Comparison of ENCODE assay signal across 32 cellular contexts in genomic region chrX:112367065-112367464, GRCh38.
"Had no signal": no experiment of that assay in that cellular context is flagged by ENCODE, and none has a peak within 500 bp of the region (broad histone marks: within the 10 kb centered on the region; RNA-seq: fewer than 3 reads in every experiment).

No MANE protein-coding gene starts in this region.

- H3K27ac ChIP-seq: ascending aorta, body of pancreas, brain microvascular endothelial cell, breast epithelium, WERI-Rb-1 had no signal

- H3K4me3 ChIP-seq: ascending aorta, body of pancreas, breast epithelium had no signal

- DNase-seq: activated CD4-positive, alpha-beta memory T cell treated with anti-CD3 and anti-CD28 coated beads, Interleukin-2, amount 10 ng/mL, durations not matched to agents 7 days and 5 days; activated CD4-positive, alpha-beta T cell treated with anti-CD3 and anti-CD28 coated beads for 1 hour; activated CD4-positive, alpha-beta T cell treated with anti-CD3 and anti-CD28 coated beads for 36 hours; activated CD4-positive, alpha-beta T cell treated with anti-CD3 and anti-CD28 coated beads for 48 hours; activated CD4-positive, alpha-beta T cell treated with anti-CD3 and anti-CD28 coated beads, Interleukin-2, amount 10 ng/mL, durations not matched to agents 7 days and 5 days; activated CD4-positive, alpha-beta T cell treated with anti-CD3 and anti-CD28 coated beads, Interleukin-2, amount 50 U/mL, for 48 hours; activated CD4-positive, CD25-positive, alpha-beta regulatory T cell; activated CD8-positive, alpha-beta memory T cell treated with anti-CD3 and anti-CD28 coated beads for 24 hours; activated CD8-positive, alpha-beta memory T cell treated with anti-CD3 and anti-CD28 coated beads, Interleukin-2, amount 10 ng/mL, durations not matched to agents 7 days and 5 days; activated CD8-positive, alpha-beta memory T cell treated with anti-CD3 and anti-CD28 coated beads, Interleukin-2, amount 50 U/mL, for 48 hours; activated CD8-positive, alpha-beta T cell treated with anti-CD3 and anti-CD28 coated beads, Interleukin-2, amount 10 ng/mL, durations not matched to agents 7 days and 5 days; activated effector memory CD4-positive, alpha-beta T cell treated with Interleukin-2 at 50 U/mL for 16 hours; activated gamma-delta T cell; activated naive CD4-positive, alpha-beta T cell treated with anti-CD3 and anti-CD28 coated beads, Interleukin-2, amount 10 ng/mL, durations not matched to agents 7 days and 5 days; activated naive CD4-positive, alpha-beta T cell treated with Interleukin-2 at 50 U/mL for 16 hours; activated naive CD8-positive, alpha-beta T cell treated with anti-CD3 and anti-CD28 coated beads, Interleukin-2, amount 10 ng/mL, durations not matched to agents 7 days and 5 days; activated naive CD8-positive, alpha-beta T cell treated with anti-CD3 and anti-CD28 coated beads, Interleukin-2, amount 50 U/mL, for 24 hours; activated T-cell treated with anti-CD3 and anti-CD28 coated beads, Interleukin-2, amount 50 U/mL, for 24 hours; activated T-cell treated with anti-CD3 and anti-CD28 coated beads, Interleukin-2, amount 50 U/mL, for 48 hours; amygdala; anterior cingulate cortex; body of pancreas; brain microvascular endothelial cell; central memory CD4-positive, alpha-beta T cell; T-helper 1 cell; T-helper 2 cell; T-helper 9 cell; WERI-Rb-1 had no signal

- ATAC-seq: activated CD4-positive, alpha-beta T cell treated with anti-CD3 and anti-CD28 coated beads for 36 hours; activated CD4-positive, CD25-positive, alpha-beta regulatory T cell treated with anti-CD3 and anti-CD28 coated beads, Interleukin-2, amount 50 U/mL, for 24 hours; activated CD8-positive, alpha-beta memory T cell treated with anti-CD3 and anti-CD28 coated beads, Interleukin-2, amount 10 ng/mL, durations not matched to agents 7 days and 5 days; activated CD8-positive, alpha-beta T cell treated with anti-CD3 and anti-CD28 coated beads, Interleukin-2, amount 10 ng/mL, durations not matched to agents 7 days and 5 days; activated naive CD8-positive, alpha-beta T cell treated with anti-CD3 and anti-CD28 coated beads, Interleukin-2, amount 50 U/mL, for 24 hours; body of pancreas; WTC11 had no signal

- H3K9me3 ChIP-seq: ascending aorta, body of pancreas, breast epithelium had no signal

- H3K27me3 ChIP-seq: ascending aorta, body of pancreas, brain microvascular endothelial cell had no signal

- H3K36me3 ChIP-seq: ascending aorta, brain microvascular endothelial cell, breast epithelium, WERI-Rb-1 had no signal

- H3K4me1 ChIP-seq: ascending aorta, body of pancreas, breast epithelium had no signal
